ENCODE assay signal across 14 cellular contexts in the genomic region with DNA sequence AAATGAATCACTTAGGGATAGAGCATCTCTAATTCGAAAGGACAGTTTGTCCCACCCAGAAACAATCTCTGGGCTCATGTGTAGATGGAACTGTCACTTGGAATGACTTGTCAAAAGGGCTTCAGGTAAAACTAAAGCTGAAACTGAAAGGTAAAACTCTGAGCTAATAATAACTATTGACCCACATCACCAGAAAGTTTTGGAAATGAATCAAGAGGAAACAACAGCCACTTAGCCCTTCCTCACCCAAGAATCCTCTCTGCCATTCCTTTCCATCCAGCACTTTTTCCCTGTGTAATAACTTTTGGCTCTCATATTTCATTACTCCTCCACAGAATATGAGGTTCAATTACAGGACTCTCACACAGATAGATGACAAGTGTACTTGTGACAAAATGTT. TPM values are rescaled to one million over a fixed set of nuclear protein-coding genes. Genes with fewer than 3 reads are reported as not detected.
DNase-seq lines count a peak whose midpoint lies in the region; ATAC-seq and TF ChIP-seq lines count a peak whose summit lies in the region.
"Had no signal": no experiment of that assay in that cellular context is flagged by ENCODE, and none has a peak within 500 bp of the region (broad histone marks: within the 10 kb centered on the region; RNA-seq: fewer than 3 reads in every experiment).

No MANE protein-coding gene starts in this region.

- POLR2A ChIA-PET in CD4-positive, alpha-beta T cell (lab: Charles Lee): interaction anchor here (1.1 to 6.7 kb wide), 2 partner anchors 14 to 24 kb away, joined by 6 to 96 read pairs; a partner anchor contains a TSS

- intact Hi-C loops in CD4-positive, alpha-beta T cell (cut with DNase I, micrococcal nuclease): loop anchor here in 1 of 2 experiments (2.0 kb wide), 1 partner anchor 14 kb away; a partner anchor contains a TSS
- intact Hi-C loops in activated T-helper 1 cell treated with anti-CD3 and anti-CD28 coated beads, Interleukin-12 subunit alpha, Interleukin-12 subunit beta, Interleukin-2, Interleukin-4 antibody, amounts not matched to agents 30 ng/mL and 10 ng/mL and 1 ng/mL, durations not matched to agents 14 hours and 24 hours and 36 hours (cut with micrococcal nuclease): no loop called here

- peak overlapping the region; percentile 23 for H3K27ac ChIP-seq in CD4-positive, alpha-beta T cell (ENCODE audit: low read depth, low read length)

- no peaks in the 10 kb centered on the region for H3K9me3 Mint-ChIP-seq in CD4-positive, alpha-beta T cell
- H3K9me3 Mint-ChIP-seq in activated T-helper 1 cell treated with anti-CD3 and anti-CD28 coated beads, Interleukin-12 subunit alpha, Interleukin-12 subunit beta, Interleukin-2, Interleukin-4 antibody, amounts not matched to agents 30 ng/mL and 10 ng/mL and 1 ng/mL, durations not matched to agents 14 hours and 24 hours and 36 hours: no peaks in the 10 kb centered on the region
- peaks cover 3% of the 10 kb centered on the region for H3K9me3 Mint-ChIP-seq in natural killer cell treated with Interleukin-12 subunit alpha and Interleukin-12 subunit beta and Interleukin-15 and Interleukin-18, amount 100 ng/mL, for 72 hours

- H3K27me3 Mint-ChIP-seq in CD4-positive, alpha-beta T cell: no peaks in the 10 kb centered on the region
- peaks cover 2% of the 10 kb centered on the region for H3K27me3 Mint-ChIP-seq in activated T-helper 1 cell treated with anti-CD3 and anti-CD28 coated beads, Interleukin-12 subunit alpha, Interleukin-12 subunit beta, Interleukin-2, Interleukin-4 antibody, amounts not matched to agents 30 ng/mL and 10 ng/mL and 1 ng/mL, durations not matched to agents 14 hours and 24 hours and 36 hours (ENCODE audit: insufficient read depth)
- no peaks in the 10 kb centered on the region for H3K27me3 Mint-ChIP-seq in natural killer cell treated with Interleukin-12 subunit alpha and Interleukin-12 subunit beta and Interleukin-15 and Interleukin-18, amount 100 ng/mL, for 72 hours

- H3K4me1 Mint-ChIP-seq in CD4-positive, alpha-beta T cell (ENCODE audit: low read depth): peaks cover 54% of the 10 kb centered on the region
- H3K4me1 Mint-ChIP-seq in activated T-helper 1 cell treated with anti-CD3 and anti-CD28 coated beads, Interleukin-12 subunit alpha, Interleukin-12 subunit beta, Interleukin-2, Interleukin-4 antibody, amounts not matched to agents 30 ng/mL and 10 ng/mL and 1 ng/mL, durations not matched to agents 14 hours and 24 hours and 36 hours (ENCODE audit: low read depth): peaks cover 37% of the 10 kb centered on the region
- H3K4me1 Mint-ChIP-seq in natural killer cell treated with Interleukin-12 subunit alpha and Interleukin-12 subunit beta and Interleukin-15 and Interleukin-18, amount 100 ng/mL, for 72 hours (ENCODE audit: low read depth in 2 of 2): peaks cover 44 to 49% of the 10 kb centered on the region in 2 donors

- H3K27me3 ChIP-seq in CD4-positive, alpha-beta T cell (ENCODE audit: control insufficient read depth, insufficient read depth, low read length): no peaks in the 10 kb centered on the region

- TF ChIP-seq CTCF in CD4-positive, alpha-beta T cell (IDR thresholded peaks at IDR 0.05): no peak

- CTCF ChIA-PET in CD4-positive, alpha-beta T cell (lab: Charles Lee): interaction anchor here (0.6 to 4.5 kb wide), 8 partner anchors 10 to 499 kb away, joined by 3 to 35 read pairs (median 4); a partner anchor contains a TSS

- no peak for DNase-seq in CD4-positive, alpha-beta T cell
- no peak for DNase-seq in activated T-helper 1 cell treated with anti-CD3 and anti-CD28 coated beads, Interleukin-12 subunit alpha, Interleukin-12 subunit beta, Interleukin-2, Interleukin-4 antibody, amounts not matched to agents 30 ng/mL and 10 ng/mL and 1 ng/mL, durations not matched to agents 14 hours and 24 hours and 36 hours (ENCODE audit: low spot score)
- DNase-seq in natural killer cell treated with Interleukin-12 subunit alpha and Interleukin-12 subunit beta and Interleukin-15 and Interleukin-18, amount 100 ng/mL, for 72 hours (ENCODE audit: low spot score): no peak
- no peak for DNase-seq in NCI-H524 (lab: John Stamatoyannopoulos, UW)
- no peak for DNase-seq in DMS79 (lab: John Stamatoyannopoulos, UW)
- no peak for DNase-seq in NCI-H1436 (lab: John Stamatoyannopoulos, UW)
- DNase-seq in EL: no peak
- DNase-seq: GF-D8; left ventricle myocardium superior; NCI-H1436 treated with DMSO at 0.1 percent for 48 hours; SK-N-SH; stimulated activated CD4-positive, alpha-beta T cell treated with anti-CD3 and anti-CD28 coated beads, Interleukin-1b, Interleukin-23, amount 100 ng/mL, for 48 hours had no signal

- ATAC-seq in CD4-positive, alpha-beta T cell (ENCODE audit: poor library complexity): no peak
- peak; percentile 27 for ATAC-seq in GM18519 (IDR thresholded peaks at IDR 0.05; ENCODE audit: low FRiP score, unreplicated experiment)
- no peak for ATAC-seq in natural killer cell treated with Interleukin-12 subunit alpha and Interleukin-12 subunit beta and Interleukin-15 and Interleukin-18, amount 100 ng/mL, for 72 hours
- ATAC-seq: esophagus mucosa had no signal

- peak overlapping the region; percentile 79 for H3K27ac Mint-ChIP-seq in CD4-positive, alpha-beta T cell
- no peak overlapping the region for H3K27ac Mint-ChIP-seq in activated T-helper 1 cell treated with anti-CD3 and anti-CD28 coated beads, Interleukin-12 subunit alpha, Interleukin-12 subunit beta, Interleukin-2, Interleukin-4 antibody, amounts not matched to agents 30 ng/mL and 10 ng/mL and 1 ng/mL, durations not matched to agents 14 hours and 24 hours and 36 hours
- peak overlapping the region; percentile 94 for H3K27ac Mint-ChIP-seq in natural killer cell treated with Interleukin-12 subunit alpha and Interleukin-12 subunit beta and Interleukin-15 and Interleukin-18, amount 100 ng/mL, for 72 hours

- peak overlapping the region; percentile 83 for H3K4me3 Mint-ChIP-seq in CD4-positive, alpha-beta T cell
- H3K4me3 Mint-ChIP-seq in activated T-helper 1 cell treated with anti-CD3 and anti-CD28 coated beads, Interleukin-12 subunit alpha, Interleukin-12 subunit beta, Interleukin-2, Interleukin-4 antibody, amounts not matched to agents 30 ng/mL and 10 ng/mL and 1 ng/mL, durations not matched to agents 14 hours and 24 hours and 36 hours: peak overlapping the region; percentile 9
- H3K4me3 Mint-ChIP-seq in natural killer cell treated with Interleukin-12 subunit alpha and Interleukin-12 subunit beta and Interleukin-15 and Interleukin-18, amount 100 ng/mL, for 72 hours: peak overlapping the region; percentile 96

- no peaks in the 10 kb centered on the region for H3K36me3 Mint-ChIP-seq in CD4-positive, alpha-beta T cell (ENCODE audit: low read depth)
- no peaks in the 10 kb centered on the region for H3K36me3 Mint-ChIP-seq in activated T-helper 1 cell treated with anti-CD3 and anti-CD28 coated beads, Interleukin-12 subunit alpha, Interleukin-12 subunit beta, Interleukin-2, Interleukin-4 antibody, amounts not matched to agents 30 ng/mL and 10 ng/mL and 1 ng/mL, durations not matched to agents 14 hours and 24 hours and 36 hours (ENCODE audit: low read depth)
- no peaks in the 10 kb centered on the region for H3K36me3 Mint-ChIP-seq in natural killer cell treated with Interleukin-12 subunit alpha and Interleukin-12 subunit beta and Interleukin-15 and Interleukin-18, amount 100 ng/mL, for 72 hours

- no peaks in the 10 kb centered on the region for H3K9me3 ChIP-seq in CD4-positive, alpha-beta T cell (ENCODE audit: control insufficient read depth, low read length)
- H3K9me3 ChIP-seq: SK-N-SH had no signal

RNA-seq across cellular contexts. Expression of a gene that starts 14.0 kb away (rescaled TPM):
- 10 to 100 TPM; 16.9 to 18.7 TPM for total RNA-seq in CD4-positive, alpha-beta T cell
- total RNA-seq in activated T-helper 1 cell treated with anti-CD3 and anti-CD28 coated beads, Interleukin-12 subunit alpha, Interleukin-12 subunit beta, Interleukin-2, Interleukin-4 antibody, amounts not matched to agents 30 ng/mL and 10 ng/mL and 1 ng/mL, durations not matched to agents 14 hours and 24 hours and 36 hours: 17.2 and 18.3 TPM in 2 replicates
- total RNA-seq in natural killer cell treated with Interleukin-12 subunit alpha and Interleukin-12 subunit beta and Interleukin-15 and Interleukin-18, amount 100 ng/mL, for 72 hours: 100 to 1,000 TPM; 109 to 408 TPM

Comparison
In these comparisons a context has a peak if more than half of its experiments do, and no peak if none do; other contexts are left out.
1. H3K4me3 Mint-ChIP-seq: peak in every context shown above with its lines; median percentile 96 in natural killer cell treated with Interleukin-12 subunit alpha and Interleukin-12 subunit beta and Interleukin-15 and Interleukin-18, amount 100 ng/mL, for 72 hours; 83 in CD4-positive, alpha-beta T cell; 9 in activated T-helper 1 cell treated with anti-CD3 and anti-CD28 coated beads, Interleukin-12 subunit alpha, Interleukin-12 subunit beta, Interleukin-2, Interleukin-4 antibody, amounts not matched to agents 30 ng/mL and 10 ng/mL and 1 ng/mL, durations not matched to agents 14 hours and 24 hours and 36 hours.